ENCODE assay signal across 1 cellular context in genomic region chr9:35673998-35674361, GRCh38.
TF ChIP-seq lines count a peak whose summit lies in the region.

No MANE protein-coding gene starts in this region.

TF ChIP-seq in HepG2, 621 proteins besides CTCF, POLR2A, EP300 and RAD21:
- TF ChIP-seq ZNF652 (CRISPR knock-in tag; IDR thresholded peaks at IDR 0.05; ENCODE audit: borderline replicate concordance, low read depth) (no peak), EHMT2 (IDR thresholded peaks at IDR 0.05; ENCODE audit: borderline replicate concordance, low read depth, low read length) (no peak), PITX1 (CRISPR knock-in tag; IDR thresholded peaks at IDR 0.05) (0 out of 2 replicates have a peak, but pooled peaks have one; percentile 3), MED1 (CRISPR knock-in tag; IDR thresholded peaks at IDR 0.05) (0 out of 2 replicates have a peak, but pooled peaks have one; percentile 18), ZNF292 (CRISPR knock-in tag; IDR thresholded peaks at IDR 0.05; ENCODE audit: borderline replicate concordance, low read depth) (peak; percentile 50; the same call in 1 of the 2 replicates), ZNF512B (CRISPR knock-in tag; IDR thresholded peaks at IDR 0.05; ENCODE audit: borderline replicate concordance) (0 out of 2 replicates have a peak, but pooled peaks have one; percentile 38), SALL1 (CRISPR knock-in tag; IDR thresholded peaks at IDR 0.05) (0 out of 2 replicates have a peak, but pooled peaks have one; percentile 7), ZNF709 (CRISPR knock-in tag; IDR thresholded peaks at IDR 0.05) (peak; percentile 38; the same call in 1 of the 2 replicates), RBM22 (optimal IDR thresholded peaks at IDR 0.05; ENCODE audit: low read length) (no peak), ZNF263 (CRISPR knock-in tag; IDR thresholded peaks at IDR 0.05) (peak; percentile 84), THAP9 (CRISPR knock-in tag; IDR thresholded peaks at IDR 0.05; ENCODE audit: borderline replicate concordance) (0 out of 2 replicates have a peak, but pooled peaks have one; percentile 6), ZNF605 (CRISPR knock-in tag; IDR thresholded peaks at IDR 0.05) (0 out of 2 replicates have a peak, but pooled peaks have one; percentile 18), NR0B2 (CRISPR knock-in tag; IDR thresholded peaks at IDR 0.05) (no peak), GTF3A (CRISPR knock-in tag; conservative IDR thresholded peaks at IDR 0.05) (no peak), PPARG (CRISPR knock-in tag; conservative IDR thresholded peaks at IDR 0.05) (no peak), FOSL1 (CRISPR knock-in tag; IDR thresholded peaks at IDR 0.05; ENCODE audit: borderline replicate concordance) (no peak), ZNF337 (CRISPR knock-in tag; IDR thresholded peaks at IDR 0.05; ENCODE audit: borderline replicate concordance, low read depth) (peak; percentile 67; the same call in 1 of the 2 replicates), CREBL2 (CRISPR knock-in tag; IDR thresholded peaks at IDR 0.05; ENCODE audit: borderline replicate concordance) (no peak), ZNF383 (CRISPR knock-in tag; IDR thresholded peaks at IDR 0.05; ENCODE audit: borderline replicate concordance) (no peak), SIN3A (IDR thresholded peaks at IDR 0.05; ENCODE audit: borderline replicate concordance, low read depth, low read length) (no peak), TCF7L2 (IDR thresholded peaks at IDR 0.05; ENCODE audit: low read depth, low read length) (no peak), MBD4 (IDR thresholded peaks at IDR 0.05; ENCODE audit: borderline replicate concordance, low read length) (no peak), ZNF747 (CRISPR knock-in tag; IDR thresholded peaks at IDR 0.05; ENCODE audit: borderline replicate concordance) (no peak)
- TF ChIP-seq, protein P1, sequence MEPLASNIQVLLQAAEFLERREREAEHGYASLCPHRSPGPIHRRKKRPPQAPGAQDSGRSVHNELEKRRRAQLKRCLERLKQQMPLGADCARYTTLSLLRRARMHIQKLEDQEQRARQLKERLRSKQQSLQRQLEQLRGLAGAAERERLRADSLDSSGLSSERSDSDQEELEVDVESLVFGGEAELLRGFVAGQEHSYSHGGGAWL (CRISPR knock-in tag; IDR thresholded peaks at IDR 0.05): no peak
- TF ChIP-seq, protein P2, sequence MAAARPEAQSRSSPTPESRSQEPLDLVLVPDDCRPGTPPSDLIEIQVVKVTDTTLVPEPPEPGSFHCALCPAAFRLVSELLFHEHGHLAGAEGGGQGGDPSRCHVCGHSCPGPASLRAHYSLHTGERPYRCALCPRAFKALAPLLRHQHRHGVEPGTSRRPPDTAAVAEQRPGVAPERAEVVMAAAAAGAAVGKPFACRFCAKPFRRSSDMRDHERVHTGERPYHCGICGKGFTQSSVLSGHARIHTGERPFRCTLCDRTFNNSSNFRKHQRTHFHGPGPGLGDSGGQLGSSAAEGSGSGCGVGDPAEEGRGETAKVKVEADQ (CRISPR knock-in tag; IDR thresholded peaks at IDR 0.05; ENCODE audit: borderline replicate concordance): no peak
- TF ChIP-seq, protein P3, sequence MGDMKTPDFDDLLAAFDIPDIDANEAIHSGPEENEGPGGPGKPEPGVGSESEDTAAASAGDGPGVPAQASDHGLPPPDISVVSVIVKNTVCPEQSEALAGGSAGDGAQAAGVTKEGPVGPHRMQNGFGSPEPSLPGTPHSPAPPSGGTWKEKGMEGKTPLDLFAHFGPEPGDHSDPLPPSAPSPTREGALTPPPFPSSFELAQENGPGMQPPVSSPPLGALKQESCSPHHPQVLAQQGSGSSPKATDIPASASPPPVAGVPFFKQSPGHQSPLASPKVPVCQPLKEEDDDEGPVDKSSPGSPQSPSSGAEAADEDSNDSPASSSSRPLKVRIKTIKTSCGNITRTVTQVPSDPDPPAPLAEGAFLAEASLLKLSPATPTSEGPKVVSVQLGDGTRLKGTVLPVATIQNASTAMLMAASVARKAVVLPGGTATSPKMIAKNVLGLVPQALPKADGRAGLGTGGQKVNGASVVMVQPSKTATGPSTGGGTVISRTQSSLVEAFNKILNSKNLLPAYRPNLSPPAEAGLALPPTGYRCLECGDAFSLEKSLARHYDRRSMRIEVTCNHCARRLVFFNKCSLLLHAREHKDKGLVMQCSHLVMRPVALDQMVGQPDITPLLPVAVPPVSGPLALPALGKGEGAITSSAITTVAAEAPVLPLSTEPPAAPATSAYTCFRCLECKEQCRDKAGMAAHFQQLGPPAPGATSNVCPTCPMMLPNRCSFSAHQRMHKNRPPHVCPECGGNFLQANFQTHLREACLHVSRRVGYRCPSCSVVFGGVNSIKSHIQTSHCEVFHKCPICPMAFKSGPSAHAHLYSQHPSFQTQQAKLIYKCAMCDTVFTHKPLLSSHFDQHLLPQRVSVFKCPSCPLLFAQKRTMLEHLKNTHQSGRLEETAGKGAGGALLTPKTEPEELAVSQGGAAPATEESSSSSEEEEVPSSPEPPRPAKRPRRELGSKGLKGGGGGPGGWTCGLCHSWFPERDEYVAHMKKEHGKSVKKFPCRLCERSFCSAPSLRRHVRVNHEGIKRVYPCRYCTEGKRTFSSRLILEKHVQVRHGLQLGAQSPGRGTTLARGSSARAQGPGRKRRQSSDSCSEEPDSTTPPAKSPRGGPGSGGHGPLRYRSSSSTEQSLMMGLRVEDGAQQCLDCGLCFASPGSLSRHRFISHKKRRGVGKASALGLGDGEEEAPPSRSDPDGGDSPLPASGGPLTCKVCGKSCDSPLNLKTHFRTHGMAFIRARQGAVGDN (CRISPR knock-in tag; IDR thresholded peaks at IDR 0.05): peak; percentile 36
- TF ChIP-seq, protein P4, sequence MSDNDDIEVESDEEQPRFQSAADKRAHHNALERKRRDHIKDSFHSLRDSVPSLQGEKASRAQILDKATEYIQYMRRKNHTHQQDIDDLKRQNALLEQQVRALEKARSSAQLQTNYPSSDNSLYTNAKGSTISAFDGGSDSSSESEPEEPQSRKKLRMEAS (IDR thresholded peaks at IDR 0.05): no peak
